1 cellular context compared by ENCODE assay signal in genomic region chr1:29124366-29125236, GRCh38.
TF ChIP-seq lines count a peak whose summit lies in the region.

No MANE protein-coding gene starts in this region.

TF ChIP-seq in HepG2, 621 proteins besides CTCF, POLR2A, EP300 and RAD21 (continued from another document and continues in another):
- TF ChIP-seq HOXA3 (CRISPR knock-in tag; IDR thresholded peaks at IDR 0.05) (peak; percentile 19; the same call in 1 of the 2 replicates), SAFB2 (CRISPR knock-in tag; IDR thresholded peaks at IDR 0.05; ENCODE audit: borderline replicate concordance, low read depth) (no peak), ZNF687 (CRISPR knock-in tag; IDR thresholded peaks at IDR 0.05) (peak; percentile 65), TEAD3 (CRISPR knock-in tag; optimal IDR thresholded peaks at IDR 0.05; ENCODE audit: borderline replicate concordance) (peak; percentile 99), ZNF564 (CRISPR knock-in tag; IDR thresholded peaks at IDR 0.05) (0 out of 2 replicates have a peak, but pooled peaks have one; percentile 24), ZNF17 (CRISPR knock-in tag; IDR thresholded peaks at IDR 0.05) (no peak), SKI (IDR thresholded peaks at IDR 0.05; ENCODE audit: partially characterized antibody) (no peak), DR1 (CRISPR knock-in tag; IDR thresholded peaks at IDR 0.05) (no peak), ZNF451 (CRISPR knock-in tag; IDR thresholded peaks at IDR 0.05) (0 out of 2 replicates have a peak, but pooled peaks have one; percentile 31), ARID5B (CRISPR knock-in tag; IDR thresholded peaks at IDR 0.05) (peak; percentile 35; the same call in 1 of the 2 replicates), ZNF703 (CRISPR knock-in tag; IDR thresholded peaks at IDR 0.05; ENCODE audit: borderline replicate concordance) (no peak), HOXA9 (CRISPR knock-in tag; IDR thresholded peaks at IDR 0.05; ENCODE audit: borderline replicate concordance) (0 out of 2 replicates have a peak, but pooled peaks have one; percentile 16), ZNF567 (CRISPR knock-in tag; IDR thresholded peaks at IDR 0.05; ENCODE audit: borderline replicate concordance) (0 out of 2 replicates have a peak, but pooled peaks have one; percentile 47), TAF1 (CRISPR knock-in tag; IDR thresholded peaks at IDR 0.05) (peak; percentile 14; the same call in 1 of the 2 replicates), UBTF (CRISPR knock-in tag; IDR thresholded peaks at IDR 0.05) (peak; percentile 63), ZNF251 (CRISPR knock-in tag; IDR thresholded peaks at IDR 0.05) (no peak), ZMYM2 (CRISPR knock-in tag; IDR thresholded peaks at IDR 0.05) (peak; percentile 48; the same call in 1 of the 2 replicates), POLR2G (IDR thresholded peaks at IDR 0.05; ENCODE audit: low read depth, low read length) (0 out of 2 replicates have a peak, but pooled peaks have one; percentile 47), POGK (CRISPR knock-in tag; conservative IDR thresholded peaks at IDR 0.05) (peak; percentile 68), ZFP91 (CRISPR knock-in tag; IDR thresholded peaks at IDR 0.05; ENCODE audit: borderline replicate concordance) (peak; percentile 67; the same call in 1 of the 2 replicates), NR2F2 (IDR thresholded peaks at IDR 0.05; ENCODE audit: borderline replicate concordance, low read depth) (no peak), ZBTB7B (CRISPR knock-in tag; IDR thresholded peaks at IDR 0.05) (peak; percentile 92), SP4 (CRISPR knock-in tag; IDR thresholded peaks at IDR 0.05) (peak; percentile 71), ARHGAP35 (CRISPR knock-in tag; IDR thresholded peaks at IDR 0.05; ENCODE audit: borderline replicate concordance) (0 out of 2 replicates have a peak, but pooled peaks have one; percentile 43), PHF8 (CRISPR knock-in tag; IDR thresholded peaks at IDR 0.05) (peak; percentile 69)
- TF ChIP-seq, protein P1, sequence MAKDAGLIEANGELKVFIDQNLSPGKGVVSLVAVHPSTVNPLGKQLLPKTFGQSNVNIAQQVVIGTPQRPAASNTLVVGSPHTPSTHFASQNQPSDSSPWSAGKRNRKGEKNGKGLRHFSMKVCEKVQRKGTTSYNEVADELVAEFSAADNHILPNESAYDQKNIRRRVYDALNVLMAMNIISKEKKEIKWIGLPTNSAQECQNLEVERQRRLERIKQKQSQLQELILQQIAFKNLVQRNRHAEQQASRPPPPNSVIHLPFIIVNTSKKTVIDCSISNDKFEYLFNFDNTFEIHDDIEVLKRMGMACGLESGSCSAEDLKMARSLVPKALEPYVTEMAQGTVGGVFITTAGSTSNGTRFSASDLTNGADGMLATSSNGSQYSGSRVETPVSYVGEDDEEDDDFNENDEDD (CRISPR knock-in tag; IDR thresholded peaks at IDR 0.05; ENCODE audit: borderline replicate concordance), result peak; percentile 27; the same call in 1 of the 2 replicates
- TF ChIP-seq, protein P2, sequence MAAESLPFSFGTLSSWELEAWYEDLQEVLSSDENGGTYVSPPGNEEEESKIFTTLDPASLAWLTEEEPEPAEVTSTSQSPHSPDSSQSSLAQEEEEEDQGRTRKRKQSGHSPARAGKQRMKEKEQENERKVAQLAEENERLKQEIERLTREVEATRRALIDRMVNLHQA (CRISPR knock-in tag; IDR thresholded peaks at IDR 0.05), result no peak
- TF ChIP-seq, protein P3, sequence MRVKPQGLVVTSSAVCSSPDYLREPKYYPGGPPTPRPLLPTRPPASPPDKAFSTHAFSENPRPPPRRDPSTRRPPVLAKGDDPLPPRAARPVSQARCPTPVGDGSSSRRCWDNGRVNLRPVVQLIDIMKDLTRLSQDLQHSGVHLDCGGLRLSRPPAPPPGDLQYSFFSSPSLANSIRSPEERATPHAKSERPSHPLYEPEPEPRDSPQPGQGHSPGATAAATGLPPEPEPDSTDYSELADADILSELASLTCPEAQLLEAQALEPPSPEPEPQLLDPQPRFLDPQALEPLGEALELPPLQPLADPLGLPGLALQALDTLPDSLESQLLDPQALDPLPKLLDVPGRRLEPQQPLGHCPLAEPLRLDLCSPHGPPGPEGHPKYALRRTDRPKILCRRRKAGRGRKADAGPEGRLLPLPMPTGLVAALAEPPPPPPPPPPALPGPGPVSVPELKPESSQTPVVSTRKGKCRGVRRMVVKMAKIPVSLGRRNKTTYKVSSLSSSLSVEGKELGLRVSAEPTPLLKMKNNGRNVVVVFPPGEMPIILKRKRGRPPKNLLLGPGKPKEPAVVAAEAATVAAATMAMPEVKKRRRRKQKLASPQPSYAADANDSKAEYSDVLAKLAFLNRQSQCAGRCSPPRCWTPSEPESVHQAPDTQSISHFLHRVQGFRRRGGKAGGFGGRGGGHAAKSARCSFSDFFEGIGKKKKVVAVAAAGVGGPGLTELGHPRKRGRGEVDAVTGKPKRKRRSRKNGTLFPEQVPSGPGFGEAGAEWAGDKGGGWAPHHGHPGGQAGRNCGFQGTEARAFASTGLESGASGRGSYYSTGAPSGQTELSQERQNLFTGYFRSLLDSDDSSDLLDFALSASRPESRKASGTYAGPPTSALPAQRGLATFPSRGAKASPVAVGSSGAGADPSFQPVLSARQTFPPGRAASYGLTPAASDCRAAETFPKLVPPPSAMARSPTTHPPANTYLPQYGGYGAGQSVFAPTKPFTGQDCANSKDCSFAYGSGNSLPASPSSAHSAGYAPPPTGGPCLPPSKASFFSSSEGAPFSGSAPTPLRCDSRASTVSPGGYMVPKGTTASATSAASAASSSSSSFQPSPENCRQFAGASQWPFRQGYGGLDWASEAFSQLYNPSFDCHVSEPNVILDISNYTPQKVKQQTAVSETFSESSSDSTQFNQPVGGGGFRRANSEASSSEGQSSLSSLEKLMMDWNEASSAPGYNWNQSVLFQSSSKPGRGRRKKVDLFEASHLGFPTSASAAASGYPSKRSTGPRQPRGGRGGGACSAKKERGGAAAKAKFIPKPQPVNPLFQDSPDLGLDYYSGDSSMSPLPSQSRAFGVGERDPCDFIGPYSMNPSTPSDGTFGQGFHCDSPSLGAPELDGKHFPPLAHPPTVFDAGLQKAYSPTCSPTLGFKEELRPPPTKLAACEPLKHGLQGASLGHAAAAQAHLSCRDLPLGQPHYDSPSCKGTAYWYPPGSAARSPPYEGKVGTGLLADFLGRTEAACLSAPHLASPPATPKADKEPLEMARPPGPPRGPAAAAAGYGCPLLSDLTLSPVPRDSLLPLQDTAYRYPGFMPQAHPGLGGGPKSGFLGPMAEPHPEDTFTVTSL (CRISPR knock-in tag; IDR thresholded peaks at IDR 0.05; ENCODE audit: borderline replicate concordance), result 0 out of 2 replicates have a peak, but pooled peaks have one; percentile 30
- TF ChIP-seq, protein P4, sequence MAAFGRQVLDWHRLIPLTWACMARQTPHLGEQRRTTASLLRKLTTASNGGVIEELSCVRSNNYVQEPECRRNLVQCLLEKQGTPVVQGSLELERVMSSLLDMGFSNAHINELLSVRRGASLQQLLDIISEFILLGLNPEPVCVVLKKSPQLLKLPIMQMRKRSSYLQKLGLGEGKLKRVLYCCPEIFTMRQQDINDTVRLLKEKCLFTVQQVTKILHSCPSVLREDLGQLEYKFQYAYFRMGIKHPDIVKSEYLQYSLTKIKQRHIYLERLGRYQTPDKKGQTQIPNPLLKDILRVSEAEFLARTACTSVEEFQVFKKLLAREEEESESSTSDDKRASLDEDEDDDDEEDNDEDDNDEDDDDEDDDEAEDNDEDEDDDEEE (CRISPR knock-in tag; IDR thresholded peaks at IDR 0.05), result no peak
- TF ChIP-seq, protein P5, sequence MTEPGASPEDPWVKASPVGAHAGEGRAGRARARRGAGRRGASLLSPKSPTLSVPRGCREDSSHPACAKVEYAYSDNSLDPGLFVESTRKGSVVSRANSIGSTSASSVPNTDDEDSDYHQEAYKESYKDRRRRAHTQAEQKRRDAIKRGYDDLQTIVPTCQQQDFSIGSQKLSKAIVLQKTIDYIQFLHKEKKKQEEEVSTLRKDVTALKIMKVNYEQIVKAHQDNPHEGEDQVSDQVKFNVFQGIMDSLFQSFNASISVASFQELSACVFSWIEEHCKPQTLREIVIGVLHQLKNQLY (CRISPR knock-in tag; IDR thresholded peaks at IDR 0.05), result no peak
